23 cellular contexts compared by ENCODE assay signal in the genomic region with DNA sequence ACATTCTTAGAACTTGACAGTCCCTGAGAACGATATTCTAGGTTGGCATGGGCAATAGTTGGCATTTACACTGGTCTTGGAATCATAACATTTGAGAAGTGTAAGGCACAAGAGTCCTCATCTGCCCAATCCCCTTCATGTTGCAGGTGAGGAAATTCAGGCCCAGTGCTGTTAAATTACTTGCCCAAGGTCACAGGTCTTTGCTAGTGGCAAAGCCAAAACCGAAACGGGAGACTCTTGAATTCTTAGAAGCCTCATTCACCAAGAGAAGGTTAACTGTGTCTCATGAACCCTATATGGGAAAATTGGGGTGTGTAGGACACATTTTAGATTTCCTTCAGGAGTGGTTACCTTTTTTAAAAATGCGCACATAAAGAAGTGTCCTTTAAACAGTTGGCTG. TPM values are rescaled to one million over a fixed set of nuclear protein-coding genes. Genes with fewer than 3 reads are reported as not detected.
DNase-seq lines count a peak whose midpoint lies in the region; ATAC-seq, FAIRE-seq and TF ChIP-seq lines count a peak whose summit lies in the region.
"Had no signal": no experiment of that assay in that cellular context is flagged by ENCODE, and none has a peak within 500 bp of the region (broad histone marks: within the 10 kb centered on the region; RNA-seq: fewer than 3 reads in every experiment).

No MANE protein-coding gene starts in this region.

- H3F3A ChIP-seq in OCI-LY1 (ENCODE audit: insufficient read depth, low read length) = no peaks in the 10 kb centered on the region

- peaks cover 78% of the 10 kb centered on the region for H3K4me1 Mint-ChIP-seq in activated T-cell treated with anti-CD3 and anti-CD28 coated beads, Interleukin-2, amount 50 U/mL, for 24 hours (ENCODE audit: low read depth)
- peaks cover 71% of the 10 kb centered on the region for H3K4me1 Mint-ChIP-seq in activated T-cell treated with anti-CD3 and anti-CD28 coated beads, Interleukin-2, amount 50 U/mL, for 4 hours (ENCODE audit: low read depth)
- H3K4me1 Mint-ChIP-seq in stimulated activated naive CD8-positive, alpha-beta T cell treated with anti-CD3 and anti-CD28 coated beads, Interleukin-15, amount 100 ng/mL, for 72 hours = peaks cover 78% of the 10 kb centered on the region

- CTCF ChIA-PET in GM12878 (lab: Yijun Ruan, JAX) = interaction anchor here (1.3 kb wide), 1 partner anchor 58 kb away, joined by 5 read pairs; no protein-coding TSS in a partner anchor

- no peak for ATAC-seq in activated T-cell treated with anti-CD3 and anti-CD28 coated beads, Interleukin-2, amount 50 U/mL, for 4 hours
- peak; percentile 10 for ATAC-seq in GM12878
- ATAC-seq in stimulated activated naive CD8-positive, alpha-beta T cell treated with anti-CD3 and anti-CD28 coated beads, Interleukin-15, amount 100 ng/mL, for 72 hours = no peak
- ATAC-seq in HG03378 (IDR thresholded peaks at IDR 0.05; ENCODE audit: unreplicated experiment) = no peak
- ATAC-seq in HG02981 (IDR thresholded peaks at IDR 0.05; ENCODE audit: unreplicated experiment) = no peak
- ATAC-seq: naive thymus-derived CD8-positive, alpha-beta T cell had no signal

- POLR2A ChIA-PET in GM12878 (lab: Charles Lee) = interaction anchor here (0.9 to 1.4 kb wide), 2 partner anchors 9 to 29 kb away, joined by 3 to 6 read pairs; no protein-coding TSS in a partner anchor

- H3K4me2 ChIP-seq in OCI-LY1 (ENCODE audit: low read length) (peak overlapping the region; percentile 60), GM12878 (ENCODE audit: control insufficient read depth, insufficient read depth) (peak overlapping the region; percentile 86)
- H3K4me2 ChIP-seq: SK-N-SH had no signal

- intact Hi-C loops in GM12878 (cut with micrococcal nuclease; ENCODE audit: unreplicated experiment) = loop anchor here (1.0 kb wide), 1 partner anchor 19 kb away; no protein-coding TSS in a partner anchor

- H3K4me1 ChIP-seq in OCI-LY1 (ENCODE audit: insufficient read depth, low read length, severe bottlenecking) (peaks cover 50% of the 10 kb centered on the region), GM12878 (ENCODE audit: control insufficient read depth, insufficient read depth, low read length) (peaks cover 29% of the 10 kb centered on the region)
- H3K4me1 ChIP-seq: prostate gland, uterus had no signal

- RAD21 ChIA-PET in GM12878 (lab: Charles Lee; ENCODE audit: unreplicated experiment) = interaction anchor here (1.4 to 2.0 kb wide), 3 partner anchors 8 to 121 kb away, joined by 3 to 7 read pairs (median 6); no protein-coding TSS in a partner anchor

- TF ChIP-seq POLR2A in GM12878 (IDR thresholded peaks at IDR 0.05; ENCODE audit: low read depth, low read length) (no peak), erythroblast (IDR thresholded peaks at IDR 0.05; ENCODE audit: low read length) (no peak)

- H3K27ac Mint-ChIP-seq in activated T-cell treated with anti-CD3 and anti-CD28 coated beads, Interleukin-2, amount 50 U/mL, for 24 hours = peak overlapping the region; percentile 82
- H3K27ac Mint-ChIP-seq in stimulated activated naive CD8-positive, alpha-beta T cell treated with anti-CD3 and anti-CD28 coated beads, Interleukin-15, amount 100 ng/mL, for 72 hours = no peak overlapping the region

- H3K9ac ChIP-seq in OCI-LY1 (ENCODE audit: low read length) (peak overlapping the region; percentile 39; the same call in 1 of the 2 replicates), GM12878 (ENCODE audit: control insufficient read depth, insufficient read depth, low read length) (peak overlapping the region; percentile 40)
- H3K9ac ChIP-seq: SK-N-SH had no signal

- H3K4me3 ChIP-seq in OCI-LY1 (ENCODE audit: low read depth, low read length, poor library complexity, severe bottlenecking) (no peak overlapping the region), GM12878 (peak overlapping the region; percentile 56)
- H3K4me3 ChIP-seq: HAP-1, MG63, prostate gland, stomach, uterus had no signal

- H3K36me3 ChIP-seq in OCI-LY1 (ENCODE audit: insufficient read depth, low read length) = peaks cover 47% of the 10 kb centered on the region
- peaks cover 3 to 8% of the 10 kb centered on the region in 2 experiments; a peak in 2 of 4 replicates for H3K36me3 ChIP-seq in GM12878 (ENCODE audit: control insufficient read depth in 2 of 2, insufficient read depth in 2 of 2, low read length in 1 of 2)
- H3K36me3 ChIP-seq: prostate gland, stomach, uterus had no signal

- WGBS in GM12878 (ENCODE audit: insufficient coverage, insufficient replicate concordance, low lambda C conversion rate, missing lambda C conversion rate) = 37% methylated on average over 4 of the region's 4 CpGs

- no TSS peak for BruUV-seq in GM12878 (replicated peaks; lab: Mats Ljungman, UMichigan)

- H3K27ac ChIP-seq in OCI-LY1 (ENCODE audit: low read depth, low read length, poor library complexity, severe bottlenecking) (no peak overlapping the region), GM12878 (ENCODE audit: control insufficient read depth, insufficient read depth) (peak overlapping the region; percentile 82)
- H3K27ac ChIP-seq: prostate gland, uterus had no signal

- H3K27me3 Mint-ChIP-seq in activated T-cell treated with anti-CD3 and anti-CD28 coated beads, Interleukin-2, amount 50 U/mL, for 24 hours = no peaks in the 10 kb centered on the region
- no peaks in the 10 kb centered on the region for H3K27me3 Mint-ChIP-seq in activated T-cell treated with anti-CD3 and anti-CD28 coated beads, Interleukin-2, amount 50 U/mL, for 4 hours (ENCODE audit: low read depth)
- H3K27me3 Mint-ChIP-seq in stimulated activated naive CD8-positive, alpha-beta T cell treated with anti-CD3 and anti-CD28 coated beads, Interleukin-15, amount 100 ng/mL, for 72 hours = no peaks in the 10 kb centered on the region
- H3K27me3 Mint-ChIP-seq: naive thymus-derived CD8-positive, alpha-beta T cell had no signal

- H4K20me1 ChIP-seq in OCI-LY1 (ENCODE audit: insufficient read depth, low read length) (no peaks in the 10 kb centered on the region), GM12878 (ENCODE audit: control insufficient read depth, insufficient read depth) (no peaks in the 10 kb centered on the region)

- H3K9me3 ChIP-seq in OCI-LY1 (ENCODE audit: low read length) (no peaks in the 10 kb centered on the region), GM12878 (replicated peaks; ENCODE audit: control insufficient read depth, insufficient read depth, low read length) (no peaks in the 10 kb centered on the region)
- H3K9me3 ChIP-seq: HAP-1, MG63, prostate gland, SK-N-SH, stomach, uterus had no signal

- in situ Hi-C loops in GM12878 (cut with MboI) = no loop called here

- H3K27me3 ChIP-seq in OCI-LY1 (ENCODE audit: insufficient read depth, low read length) (no peaks in the 10 kb centered on the region), GM12878 (replicated peaks in 1 of 2; ENCODE audit: control insufficient read depth in 2 of 2, insufficient read depth in 2 of 2, low read length in 1 of 2) (no peaks in the 10 kb centered on the region)
- H3K27me3 ChIP-seq: MG63, stomach, uterus had no signal

- no peak for TF ChIP-seq CTCF in OCI-LY1 (IDR thresholded peaks at IDR 0.05; ENCODE audit: low read length)
- no peak for TF ChIP-seq CTCF in GM12878 (IDR thresholded peaks at IDR 0.05 in 2 of 3, conservative IDR thresholded peaks at IDR 0.05 in 1 of 3; ENCODE audit: control insufficient read depth in 2 of 3, extremely low read depth in 1 of 3, insufficient read depth in 1 of 3, low read depth in 3 of 3, low read length in 3 of 3)

- H3K36me3 Mint-ChIP-seq in activated T-cell treated with anti-CD3 and anti-CD28 coated beads, Interleukin-2, amount 50 U/mL, for 24 hours (ENCODE audit: low read depth) = peaks cover 86% of the 10 kb centered on the region
- H3K36me3 Mint-ChIP-seq in activated T-cell treated with anti-CD3 and anti-CD28 coated beads, Interleukin-2, amount 50 U/mL, for 4 hours (ENCODE audit: insufficient read depth) = peaks cover 17% of the 10 kb centered on the region

- SMC1A ChIA-PET in GM12878 (lab: Charles Lee; ENCODE audit: uncharacterized antibody, unreplicated experiment) = interaction anchor here (1.0 to 2.4 kb wide), 2 partner anchors 13 to 59 kb away, joined by 3 to 13 read pairs; no protein-coding TSS in a partner anchor

- FAIRE-seq in GM12878 (lab: Jason Lieb, UNC) = no peak
- FAIRE-seq: HTR-8/SVneo, keratinocyte had no signal

- H2AFZ ChIP-seq in OCI-LY1 (ENCODE audit: low read length) (no peak overlapping the region), GM12878 (ENCODE audit: control insufficient read depth, low read depth, low read length) (no peak overlapping the region)

- DNase-seq in activated T-cell treated with anti-CD3 and anti-CD28 coated beads, Interleukin-2, amount 50 U/mL, for 24 hours = no peak
- no peak for DNase-seq in activated T-cell treated with anti-CD3 and anti-CD28 coated beads, Interleukin-2, amount 50 U/mL, for 4 hours
- DNase-seq in GM12878 (ENCODE audit: low read depth, low spot score) (no peak), erythroblast (lab: John Stamatoyannopoulos, UW) (no peak)
- DNase-seq in stimulated activated naive CD8-positive, alpha-beta T cell treated with anti-CD3 and anti-CD28 coated beads, Interleukin-15, amount 100 ng/mL, for 72 hours = no peak
- DNase-seq: ACHN; COR-L47; effector CD4-positive, alpha-beta T cell; mammary epithelial cell; MG63; naive thymus-derived CD8-positive, alpha-beta T cell; NCI-H1930; NCI-H510A; SK-N-SH; stomach; uterus had no signal

- TF ChIP-seq RAD21 in GM12878 (IDR thresholded peaks at IDR 0.05; ENCODE audit: insufficient read depth, low read depth, low read length) = no peak

- H3K9me2 ChIP-seq in OCI-LY1 (ENCODE audit: low read depth, low read length) = no peaks in the 10 kb centered on the region
- H3K9me2 ChIP-seq: SK-N-SH had no signal

- no peaks in the 10 kb centered on the region for H3K9me3 Mint-ChIP-seq in activated T-cell treated with anti-CD3 and anti-CD28 coated beads, Interleukin-2, amount 50 U/mL, for 24 hours
- no peaks in the 10 kb centered on the region for H3K9me3 Mint-ChIP-seq in activated T-cell treated with anti-CD3 and anti-CD28 coated beads, Interleukin-2, amount 50 U/mL, for 4 hours
- no peaks in the 10 kb centered on the region for H3K9me3 Mint-ChIP-seq in stimulated activated naive CD8-positive, alpha-beta T cell treated with anti-CD3 and anti-CD28 coated beads, Interleukin-15, amount 100 ng/mL, for 72 hours
- H3K9me3 Mint-ChIP-seq: naive thymus-derived CD8-positive, alpha-beta T cell had no signal

- H3K79me2 ChIP-seq in OCI-LY1 (ENCODE audit: insufficient read depth, low read length) (peaks cover 86% of the 10 kb centered on the region), GM12878 (ENCODE audit: control insufficient read depth, insufficient read depth, low read length) (peaks cover 100% of the 10 kb centered on the region)

- H3K4me3 Mint-ChIP-seq in activated T-cell treated with anti-CD3 and anti-CD28 coated beads, Interleukin-2, amount 50 U/mL, for 24 hours = peak overlapping the region; percentile 46
- H3K4me3 Mint-ChIP-seq in activated T-cell treated with anti-CD3 and anti-CD28 coated beads, Interleukin-2, amount 50 U/mL, for 4 hours = no peak overlapping the region
- H3K4me3 Mint-ChIP-seq in stimulated activated naive CD8-positive, alpha-beta T cell treated with anti-CD3 and anti-CD28 coated beads, Interleukin-15, amount 100 ng/mL, for 72 hours = peak overlapping the region; percentile 29 to 49

- TF ChIP-seq EP300 in GM12878 (IDR thresholded peaks at IDR 0.05; ENCODE audit: borderline replicate concordance in 1 of 2, control insufficient read depth in 1 of 2, low read depth in 2 of 2, low read length in 2 of 2) = no peak

RNA-seq across cellular contexts. Expression of gene E2F3, which starts 7.2 kb away (rescaled TPM):
- 10 to 100 TPM; 19.2 to 24.2 (median 20.2) TPM for total RNA-seq in activated T-cell treated with anti-CD3 and anti-CD28 coated beads, Interleukin-2, amount 50 U/mL, for 4 hours
- 10.0 and 11.7 TPM in 2 replicates for total RNA-seq in GM12878 (2013; cell fraction: nucleolus; rRNA removed)
- total RNA-seq in GM12878 (2014; rRNA removed) (5.1 and 5.9 TPM in 2 replicates), GM12878 (2014; rRNA removed; fragmentation: Illumina TruSeq; extraction: Trizol) (9.7 and 10.6 TPM in 2 replicates), GM12878 (2021) (15.8 and 16.8 TPM in 2 replicates)
- 4.3 TPM for polyA plus RNA-seq in GM12878 (2011; ENCODE audit: low read depth)
- polyA plus RNA-seq in GM12878 (2011; rRNA removed) (15.0 and 15.7 TPM in 2 replicates), GM12878 (2014; fragmentation: Illumina TruSeq; extraction: Trizol) (16.3 and 19.8 TPM in 2 replicates), GM12878 (2014; fragmentation: Nextera tagmentation; extraction: Ambion mirVana) (1 to 10 TPM; 5.3 to 6.6 TPM), GM12878 (2014; rRNA removed) (10.4 and 10.6 TPM in 2 replicates), GM12878 (2016; fragmentation: Nextera tagmentation; extraction: Ambion mirVana) (10 to 100 TPM; 10.7 to 12.0 TPM)
- 7.8 and 8.9 TPM in 2 replicates for polyA plus RNA-seq in GM12878 (2011; cell fraction: cytosol; rRNA removed)
- 18.4 and 23.8 TPM in 2 replicates for polyA plus RNA-seq in GM12878 (2011; cell fraction: nucleus; rRNA removed)
- 5.5 and 5.7 TPM in 2 replicates for polyA plus RNA-seq in GM12878 (2012)
- 10.2 and 10.7 TPM in 2 replicates for polyA minus RNA-seq in GM12878 (2011; rRNA and poly(A)+ RNA removed)
- polyA minus RNA-seq in GM12878 (2011; cell fraction: cytosol; rRNA and poly(A)+ RNA removed) = 4.5 and 6.0 TPM in 2 replicates
- 5.1 and 8.8 TPM in 2 replicates for polyA minus RNA-seq in GM12878 (2011; cell fraction: nucleus; rRNA and poly(A)+ RNA removed)
